ENCODE assay signal across 1 cellular context in the genomic region with DNA sequence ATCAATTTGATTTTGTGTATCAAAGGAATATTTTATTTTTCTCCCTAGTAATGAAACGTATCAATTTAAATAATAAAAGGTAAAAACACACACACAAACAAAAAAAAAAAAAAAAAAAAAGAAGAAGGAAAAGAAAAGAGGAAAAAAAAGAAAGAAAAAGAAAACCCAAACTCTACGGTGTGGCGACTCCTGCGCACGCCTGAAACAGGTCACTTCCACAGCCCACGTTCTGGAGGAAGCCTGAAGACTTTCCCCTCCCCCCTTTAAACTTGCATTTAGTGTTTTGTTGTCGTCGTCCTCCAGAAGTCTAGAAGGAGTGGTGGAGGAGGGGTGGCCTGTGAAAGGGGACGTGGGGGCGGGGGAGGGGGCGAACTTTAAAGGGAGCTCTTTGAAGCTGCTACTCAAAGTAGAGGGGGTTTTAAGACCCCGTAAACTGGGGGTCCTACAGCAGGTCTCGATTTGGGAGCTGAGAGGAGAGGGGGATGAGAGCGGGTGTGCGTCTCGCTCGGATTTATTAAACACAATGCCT.
TF ChIP-seq lines count a peak whose summit lies in the region.

No MANE protein-coding gene starts in this region.

TF ChIP-seq in H1, 55 proteins besides CTCF, POLR2A, EP300 and RAD21 (continued from another document):
- TF ChIP-seq, protein P1, sequence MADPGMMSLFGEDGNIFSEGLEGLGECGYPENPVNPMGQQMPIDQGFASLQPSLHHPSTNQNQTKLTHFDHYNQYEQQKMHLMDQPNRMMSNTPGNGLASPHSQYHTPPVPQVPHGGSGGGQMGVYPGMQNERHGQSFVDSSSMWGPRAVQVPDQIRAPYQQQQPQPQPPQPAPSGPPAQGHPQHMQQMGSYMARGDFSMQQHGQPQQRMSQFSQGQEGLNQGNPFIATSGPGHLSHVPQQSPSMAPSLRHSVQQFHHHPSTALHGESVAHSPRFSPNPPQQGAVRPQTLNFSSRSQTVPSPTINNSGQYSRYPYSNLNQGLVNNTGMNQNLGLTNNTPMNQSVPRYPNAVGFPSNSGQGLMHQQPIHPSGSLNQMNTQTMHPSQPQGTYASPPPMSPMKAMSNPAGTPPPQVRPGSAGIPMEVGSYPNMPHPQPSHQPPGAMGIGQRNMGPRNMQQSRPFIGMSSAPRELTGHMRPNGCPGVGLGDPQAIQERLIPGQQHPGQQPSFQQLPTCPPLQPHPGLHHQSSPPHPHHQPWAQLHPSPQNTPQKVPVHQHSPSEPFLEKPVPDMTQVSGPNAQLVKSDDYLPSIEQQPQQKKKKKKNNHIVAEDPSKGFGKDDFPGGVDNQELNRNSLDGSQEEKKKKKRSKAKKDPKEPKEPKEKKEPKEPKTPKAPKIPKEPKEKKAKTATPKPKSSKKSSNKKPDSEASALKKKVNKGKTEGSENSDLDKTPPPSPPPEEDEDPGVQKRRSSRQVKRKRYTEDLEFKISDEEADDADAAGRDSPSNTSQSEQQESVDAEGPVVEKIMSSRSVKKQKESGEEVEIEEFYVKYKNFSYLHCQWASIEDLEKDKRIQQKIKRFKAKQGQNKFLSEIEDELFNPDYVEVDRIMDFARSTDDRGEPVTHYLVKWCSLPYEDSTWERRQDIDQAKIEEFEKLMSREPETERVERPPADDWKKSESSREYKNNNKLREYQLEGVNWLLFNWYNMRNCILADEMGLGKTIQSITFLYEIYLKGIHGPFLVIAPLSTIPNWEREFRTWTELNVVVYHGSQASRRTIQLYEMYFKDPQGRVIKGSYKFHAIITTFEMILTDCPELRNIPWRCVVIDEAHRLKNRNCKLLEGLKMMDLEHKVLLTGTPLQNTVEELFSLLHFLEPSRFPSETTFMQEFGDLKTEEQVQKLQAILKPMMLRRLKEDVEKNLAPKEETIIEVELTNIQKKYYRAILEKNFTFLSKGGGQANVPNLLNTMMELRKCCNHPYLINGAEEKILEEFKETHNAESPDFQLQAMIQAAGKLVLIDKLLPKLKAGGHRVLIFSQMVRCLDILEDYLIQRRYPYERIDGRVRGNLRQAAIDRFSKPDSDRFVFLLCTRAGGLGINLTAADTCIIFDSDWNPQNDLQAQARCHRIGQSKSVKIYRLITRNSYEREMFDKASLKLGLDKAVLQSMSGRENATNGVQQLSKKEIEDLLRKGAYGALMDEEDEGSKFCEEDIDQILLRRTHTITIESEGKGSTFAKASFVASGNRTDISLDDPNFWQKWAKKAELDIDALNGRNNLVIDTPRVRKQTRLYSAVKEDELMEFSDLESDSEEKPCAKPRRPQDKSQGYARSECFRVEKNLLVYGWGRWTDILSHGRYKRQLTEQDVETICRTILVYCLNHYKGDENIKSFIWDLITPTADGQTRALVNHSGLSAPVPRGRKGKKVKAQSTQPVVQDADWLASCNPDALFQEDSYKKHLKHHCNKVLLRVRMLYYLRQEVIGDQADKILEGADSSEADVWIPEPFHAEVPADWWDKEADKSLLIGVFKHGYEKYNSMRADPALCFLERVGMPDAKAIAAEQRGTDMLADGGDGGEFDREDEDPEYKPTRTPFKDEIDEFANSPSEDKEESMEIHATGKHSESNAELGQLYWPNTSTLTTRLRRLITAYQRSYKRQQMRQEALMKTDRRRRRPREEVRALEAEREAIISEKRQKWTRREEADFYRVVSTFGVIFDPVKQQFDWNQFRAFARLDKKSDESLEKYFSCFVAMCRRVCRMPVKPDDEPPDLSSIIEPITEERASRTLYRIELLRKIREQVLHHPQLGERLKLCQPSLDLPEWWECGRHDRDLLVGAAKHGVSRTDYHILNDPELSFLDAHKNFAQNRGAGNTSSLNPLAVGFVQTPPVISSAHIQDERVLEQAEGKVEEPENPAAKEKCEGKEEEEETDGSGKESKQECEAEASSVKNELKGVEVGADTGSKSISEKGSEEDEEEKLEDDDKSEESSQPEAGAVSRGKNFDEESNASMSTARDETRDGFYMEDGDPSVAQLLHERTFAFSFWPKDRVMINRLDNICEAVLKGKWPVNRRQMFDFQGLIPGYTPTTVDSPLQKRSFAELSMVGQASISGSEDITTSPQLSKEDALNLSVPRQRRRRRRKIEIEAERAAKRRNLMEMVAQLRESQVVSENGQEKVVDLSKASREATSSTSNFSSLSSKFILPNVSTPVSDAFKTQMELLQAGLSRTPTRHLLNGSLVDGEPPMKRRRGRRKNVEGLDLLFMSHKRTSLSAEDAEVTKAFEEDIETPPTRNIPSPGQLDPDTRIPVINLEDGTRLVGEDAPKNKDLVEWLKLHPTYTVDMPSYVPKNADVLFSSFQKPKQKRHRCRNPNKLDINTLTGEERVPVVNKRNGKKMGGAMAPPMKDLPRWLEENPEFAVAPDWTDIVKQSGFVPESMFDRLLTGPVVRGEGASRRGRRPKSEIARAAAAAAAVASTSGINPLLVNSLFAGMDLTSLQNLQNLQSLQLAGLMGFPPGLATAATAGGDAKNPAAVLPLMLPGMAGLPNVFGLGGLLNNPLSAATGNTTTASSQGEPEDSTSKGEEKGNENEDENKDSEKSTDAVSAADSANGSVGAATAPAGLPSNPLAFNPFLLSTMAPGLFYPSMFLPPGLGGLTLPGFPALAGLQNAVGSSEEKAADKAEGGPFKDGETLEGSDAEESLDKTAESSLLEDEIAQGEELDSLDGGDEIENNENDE (IDR thresholded peaks at IDR 0.05; ENCODE audit: insufficient replicate concordance, low read length): peak; percentile 5
TF ChIP-seq in H1: peak in this region for 2.
